Comparison of ENCODE assay signal across 11 cellular contexts in the genomic region with DNA sequence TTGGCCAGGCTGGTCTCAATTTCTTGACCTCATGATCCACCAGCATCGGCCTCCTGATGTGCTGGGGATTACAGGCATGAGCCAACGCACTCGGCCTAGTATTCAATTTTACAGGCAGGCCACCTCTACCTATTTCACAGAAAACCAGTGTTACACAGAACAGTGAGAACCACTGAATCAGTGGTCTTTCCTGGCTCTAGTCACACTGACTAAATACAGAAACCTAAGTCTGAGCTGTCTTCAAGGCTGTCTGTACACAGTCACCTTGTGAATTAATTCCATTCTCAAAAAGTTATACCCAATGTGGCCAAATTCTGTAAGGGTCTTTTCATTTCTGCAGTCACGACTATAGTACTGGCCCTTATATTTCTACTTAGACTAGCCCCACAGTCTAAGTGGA. TPM values are rescaled to one million over a fixed set of nuclear protein-coding genes. Genes with fewer than 3 reads are reported as not detected.
DNase-seq lines count a peak whose midpoint lies in the region; ATAC-seq, FAIRE-seq and TF ChIP-seq lines count a peak whose summit lies in the region.
"Had no signal": no experiment of that assay in that cellular context is flagged by ENCODE, and none has a peak within 500 bp of the region (broad histone marks: within the 10 kb centered on the region; RNA-seq: fewer than 3 reads in every experiment).

No MANE protein-coding gene starts in this region.

- H3K27ac ChIP-seq in H1 (ENCODE audit: low read depth, low read length), result no peak overlapping the region
- H3K27ac ChIP-seq: colonic mucosa had no signal

- H3K4me1 ChIP-seq in H1 (replicated peaks in 1 of 4; ENCODE audit: control insufficient read depth in 3 of 4, insufficient read depth in 4 of 4, low read length in 3 of 4), result peaks cover 3 to 14% (median 5%) of the 10 kb centered on the region in 4 experiments
- H3K4me1 ChIP-seq: colonic mucosa had no signal

- FAIRE-seq in H1 (lab: Jason Lieb, UNC), result no peak

- H3K36me3 ChIP-seq in H1 (ENCODE audit: control insufficient read depth in 2 of 4, insufficient read depth in 4 of 4, low read length in 3 of 4) (peaks cover 0 to 5% (median 0%) of the 10 kb centered on the region in 4 experiments; a peak in 1 of 8 replicates), H7 (replicated peaks; ENCODE audit: control insufficient read depth, insufficient read depth, low read length) (no peaks in the 10 kb centered on the region; the same call in 1 of the 2 replicates)
- H3K36me3 ChIP-seq: colonic mucosa had no signal

- ATAC-seq in T-cell (replicated peaks in 1 of 4), result no peak

- no peak overlapping the region for H3K23ac ChIP-seq in H1 (ENCODE audit: insufficient read length)

- peak overlapping the region; percentile 93 to 98 (median 98) for H3K4me3 Mint-ChIP-seq in T-cell

- H4K91ac ChIP-seq in H1 (replicated peaks; ENCODE audit: insufficient read length, low read length), result no peak overlapping the region

- no peak for TF ChIP-seq CTCF in H1 (IDR thresholded peaks at IDR 0.05; ENCODE audit: control extremely low read depth in 1 of 3, insufficient read depth in 1 of 3, low read depth in 1 of 3, low read length in 3 of 3)
- no peak for TF ChIP-seq CTCF in retinal pigment epithelial cell (conservative IDR thresholded peaks at IDR 0.05; ENCODE audit: low read depth, low read length)

- peak overlapping the region; percentile 7 for H3K4ac ChIP-seq in H1 (replicated peaks; ENCODE audit: insufficient read length, low read depth, low read length)

- no peak for TF ChIP-seq EP300 in H1 (IDR thresholded peaks at IDR 0.05; ENCODE audit: borderline replicate concordance in 1 of 2, low read depth in 2 of 2, low read length in 2 of 2)

- H2BK5ac ChIP-seq in H1 (ENCODE audit: low read depth, low read length), result no peak overlapping the region

- peaks cover 0 to 78% of the 10 kb centered on the region in 2 experiments; a peak in 2 of 4 replicates for H3K79me2 ChIP-seq in H1 (ENCODE audit: control insufficient read depth in 1 of 2, insufficient read depth in 2 of 2, low read length in 2 of 2)

- peaks cover 0 to 9% (median 0%) of the 10 kb centered on the region in 4 experiments; a peak in 3 of 7 replicates for H3K27me3 ChIP-seq in H1 (replicated peaks in 1 of 4; ENCODE audit: control insufficient read depth in 3 of 4, extremely low read depth in 1 of 4, insufficient read depth in 3 of 4, low read length in 3 of 4)
- H3K27me3 ChIP-seq in H7 (ENCODE audit: control insufficient read depth, insufficient read depth, low read length), result peaks cover 5% of the 10 kb centered on the region; the same call in 1 of the 2 replicates
- H3K27me3 ChIP-seq: colonic mucosa had no signal

- H3K9ac ChIP-seq in H1 (replicated peaks in 1 of 4; ENCODE audit: extremely low read depth in 1 of 4, low read depth in 3 of 4, low read length in 3 of 4), result no peak overlapping the region; a peak in 1 of 7 replicates

- no peaks in the 10 kb centered on the region for H3K9me3 Mint-ChIP-seq in T-cell

- no peak overlapping the region for H4K8ac ChIP-seq in H1 (ENCODE audit: extremely low read depth, insufficient read depth, low read length)

- WGBS in H1 (ENCODE audit: extremely low coverage in 1 of 2, insufficient coverage in 1 of 2, insufficient read length in 1 of 2, insufficient replicate concordance in 2 of 2, low coverage in 1 of 2, low lambda C conversion rate in 2 of 2, missing lambda C conversion rate in 1 of 2), 2 experiments, result 91% methylated on average over 4 of the region's 4 CpGs; no CpG with 5 or more reads in 1 of the 2 experiments

- no peak overlapping the region for H3K18ac ChIP-seq in H1 (ENCODE audit: extremely low read depth, low read length)

- no peaks in the 10 kb centered on the region for H3K9me3 ChIP-seq in H1 (ENCODE audit: insufficient read depth in 2 of 2, low read depth in 1 of 2, low read length in 1 of 2)
- H3K9me3 ChIP-seq: colonic mucosa had no signal

- H3K14ac ChIP-seq in H1 (ENCODE audit: insufficient read length), result no peak overlapping the region

- peak; percentile 17 for DNase-seq in ELR (ENCODE audit: low read depth)
- DNase-seq in T-cell, result no peak
- no peak for DNase-seq in H1 (ENCODE audit: low read depth in 1 of 2, low spot score in 2 of 2)
- no peak for DNase-seq in retinal pigment epithelial cell (ENCODE audit: low read depth)
- no peak for DNase-seq in H7
- DNase-seq in NOMO-1 treated with DMSO at 0.1 percent for 48 hours (lab: John Stamatoyannopoulos, UW; ENCODE audit: unreplicated experiment), result no peak
- DNase-seq in mucosa of gallbladder (ENCODE audit: low spot score), result no peak
- no peak for DNase-seq in effector CD8-positive, alpha-beta T cell (lab: John Stamatoyannopoulos, UW)
- DNase-seq: colonic mucosa, DMS79 treated with DMSO at 0.1 percent for 48 hours, NCI-H510A treated with DMSO at 0.1 percent for 48 hours had no signal

- H3K23me2 ChIP-seq in H1 (ENCODE audit: low read depth, low read length), result peaks cover 12% of the 10 kb centered on the region; the same call in 1 of the 2 replicates

- peaks cover 77 to 85% (median 78%) of the 10 kb centered on the region in 3 donors for H3K4me1 Mint-ChIP-seq in T-cell

- no peak overlapping the region for H4K5ac ChIP-seq in H1 (ENCODE audit: insufficient read length, low read depth, low read length)

- no peak overlapping the region for H3K56ac ChIP-seq in H1 (replicated peaks; ENCODE audit: insufficient read length, low read depth, low read length)

- H4K20me1 ChIP-seq in H1 (replicated peaks in 1 of 2; ENCODE audit: control insufficient read depth in 1 of 2, insufficient read depth in 2 of 2, low read length in 2 of 2), result peaks cover 18 to 21% of the 10 kb centered on the region in 2 experiments

- H2BK12ac ChIP-seq in H1 (ENCODE audit: low read depth, low read length), result no peak overlapping the region

- H2AK5ac ChIP-seq in H1 (ENCODE audit: low read depth, low read length), result no peak overlapping the region

- CTCF ChIA-PET in T-cell (lab: Charles Lee) (interaction anchor here in 1 of 2 donors (1.0 kb wide), 1 partner anchor 527 kb away, joined by 3 read pairs; no protein-coding TSS in a partner anchor), H1 (lab: Charles Lee; ENCODE audit: partially characterized antibody) (no interaction called here)

- H3K4me2 ChIP-seq in H1 (ENCODE audit: insufficient read depth in 1 of 2, low read depth in 2 of 2, low read length in 2 of 2), result peak overlapping the region; percentile 11 to 98; a peak in 2 of 4 replicates

- POLR2A ChIA-PET in T-cell (lab: Charles Lee), result interaction anchor here in 1 of 2 donors (2.1 kb wide), 1 partner anchor 52 kb away, joined by 6 read pairs; no protein-coding TSS in a partner anchor
- POLR2A ChIA-PET in H1 (lab: Charles Lee; ENCODE audit: partially characterized antibody), result no interaction called here

- H3K79me1 ChIP-seq in H1 (ENCODE audit: low read depth, low read length), result peaks cover 7% of the 10 kb centered on the region

- TF ChIP-seq RAD21 in H1 (IDR thresholded peaks at IDR 0.05 in 1 of 2, conservative IDR thresholded peaks at IDR 0.05 in 1 of 2; ENCODE audit: low read depth in 2 of 2, low read length in 2 of 2), result no peak

- H2BK20ac ChIP-seq in H1 (ENCODE audit: low read length), result no peak overlapping the region

- H3K27ac Mint-ChIP-seq in T-cell, result peak overlapping the region; percentile 99

- no peak overlapping the region for H3K4me3 ChIP-seq in H1 (ENCODE audit: extremely low read depth in 1 of 4, insufficient read depth in 2 of 4, low read depth in 3 of 4, low read length in 4 of 4)
- peak overlapping the region; percentile 19 for H3K4me3 ChIP-seq in retinal pigment epithelial cell (ENCODE audit: low read length)
- no peak overlapping the region for H3K4me3 ChIP-seq in H7 (ENCODE audit: insufficient read depth, low read depth, low read length)
- H3K4me3 ChIP-seq: colonic mucosa had no signal

- no peak overlapping the region for H2AFZ ChIP-seq in H1 (ENCODE audit: low read length)

- no peak overlapping the region for H2BK120ac ChIP-seq in H1 (replicated peaks; ENCODE audit: low read depth, low read length)

- H2BK15ac ChIP-seq in H1 (ENCODE audit: low read length), result no peak overlapping the region

- H3K36me3 Mint-ChIP-seq in T-cell, result peaks cover 33% of the 10 kb centered on the region

- TF ChIP-seq POLR2A in H1 (IDR thresholded peaks at IDR 0.05; ENCODE audit: control extremely low read depth in 1 of 2, low read depth in 2 of 2, low read length in 2 of 2), result no peak

- no peaks in the 10 kb centered on the region for H3K27me3 Mint-ChIP-seq in T-cell

TF ChIP-seq in H1, 55 proteins besides CTCF, POLR2A, EP300 and RAD21 (continues in another document):
- TF ChIP-seq CEBPB (IDR thresholded peaks at IDR 0.05; ENCODE audit: low read depth, low read length), result no peak
- no peak for TF ChIP-seq RXRA (IDR thresholded peaks at IDR 0.05; ENCODE audit: insufficient read depth, low read depth, low read length)
- no peak for TF ChIP-seq HDAC6 (IDR thresholded peaks at IDR 0.05; ENCODE audit: low read depth, low read length)
- no peak for TF ChIP-seq NANOG (IDR thresholded peaks at IDR 0.05; ENCODE audit: insufficient read depth, low read depth, low read length, poor library complexity, severe bottlenecking)
- no peak for TF ChIP-seq RNF2 (IDR thresholded peaks at IDR 0.05; ENCODE audit: borderline replicate concordance, low read depth, low read length, missing control alignments, poor library complexity, severe bottlenecking)

RNA-seq across cellular contexts. Expression of gene RNF149, which starts 3.5 kb away (rescaled TPM):
- 100 to 1,000 TPM; 114 to 139 (median 123) TPM for total RNA-seq in T-cell
- 21.9 and 28.2 TPM in 2 replicates for total RNA-seq in H1 (2021; fragmentation: NEBNext Ultra II Directional; extraction: Animal tissue kit (Norgen Biotek cat#: 25700))
- polyA plus RNA-seq in H1 (2011; rRNA removed), result 13.2 and 16.6 TPM in 2 replicates
- 19.0 TPM for polyA plus RNA-seq in H1 (2011; cell fraction: cytosol; rRNA removed)
- 18.3 TPM for polyA plus RNA-seq in H1 (2011; cell fraction: nucleus; rRNA removed)
- 13.8 to 21.3 TPM (median 15.7 TPM) in 4 replicates for polyA plus RNA-seq in H1 (2012, experiment 1 of 2)
- 6.7 TPM for polyA plus RNA-seq in H1 (2012, experiment 2 of 2)
- polyA plus RNA-seq in H1 (2013, experiment 1 of 2), result 26.4 TPM
- 24.0 TPM for polyA plus RNA-seq in H1 (2013, experiment 2 of 2)
- 13.8 and 17.6 TPM in 2 replicates for polyA minus RNA-seq in H1 (2011; rRNA and poly(A)+ RNA removed)
- 13.9 TPM for polyA minus RNA-seq in H1 (2011; cell fraction: cytosol; rRNA and poly(A)+ RNA removed)
- 27.4 TPM for polyA minus RNA-seq in H1 (2011; cell fraction: nucleus; rRNA and poly(A)+ RNA removed)
- 17.9 and 29.9 TPM in 2 replicates for total RNA-seq in H7 (2014; rRNA removed; shearing (Covaris generic))
- total RNA-seq in mucosa of gallbladder, result 54.9 TPM

RNA-seq across cellular contexts. Expression of gene CNOT11, which starts 52.4 kb away (rescaled TPM):
- total RNA-seq in T-cell (10 to 100 TPM; 45.8 to 52.5 (median 50.7) TPM), mucosa of gallbladder (67.5 TPM)
- total RNA-seq in H1 (2021; fragmentation: NEBNext Ultra II Directional; extraction: Animal tissue kit (Norgen Biotek cat#: 25700)), result 54.6 and 56.5 TPM in 2 replicates
- polyA plus RNA-seq in H1 (2011; rRNA removed), result 39.8 and 41.5 TPM in 2 replicates
- 43.2 TPM for polyA plus RNA-seq in H1 (2011; cell fraction: cytosol; rRNA removed)
- polyA plus RNA-seq in H1 (2011; cell fraction: nucleus; rRNA removed), result 41.3 TPM
- 30.3 to 43.2 TPM (median 36.0 TPM) in 4 replicates for polyA plus RNA-seq in H1 (2012, experiment 1 of 2)
- polyA plus RNA-seq in H1 (2012, experiment 2 of 2), result 35.2 TPM
- 45.5 TPM for polyA plus RNA-seq in H1 (2013, experiment 1 of 2)
- 48.2 TPM for polyA plus RNA-seq in H1 (2013, experiment 2 of 2)
- 73.3 and 98.1 TPM in 2 replicates for polyA minus RNA-seq in H1 (2011; rRNA and poly(A)+ RNA removed)
- polyA minus RNA-seq in H1 (2011; cell fraction: cytosol; rRNA and poly(A)+ RNA removed), result 44.9 TPM
- polyA minus RNA-seq in H1 (2011; cell fraction: nucleus; rRNA and poly(A)+ RNA removed), result 23.9 TPM
- total RNA-seq in H7 (2014; rRNA removed; shearing (Covaris generic)), result 68.6 and 72.6 TPM in 2 replicates
